In the genomic region with DNA sequence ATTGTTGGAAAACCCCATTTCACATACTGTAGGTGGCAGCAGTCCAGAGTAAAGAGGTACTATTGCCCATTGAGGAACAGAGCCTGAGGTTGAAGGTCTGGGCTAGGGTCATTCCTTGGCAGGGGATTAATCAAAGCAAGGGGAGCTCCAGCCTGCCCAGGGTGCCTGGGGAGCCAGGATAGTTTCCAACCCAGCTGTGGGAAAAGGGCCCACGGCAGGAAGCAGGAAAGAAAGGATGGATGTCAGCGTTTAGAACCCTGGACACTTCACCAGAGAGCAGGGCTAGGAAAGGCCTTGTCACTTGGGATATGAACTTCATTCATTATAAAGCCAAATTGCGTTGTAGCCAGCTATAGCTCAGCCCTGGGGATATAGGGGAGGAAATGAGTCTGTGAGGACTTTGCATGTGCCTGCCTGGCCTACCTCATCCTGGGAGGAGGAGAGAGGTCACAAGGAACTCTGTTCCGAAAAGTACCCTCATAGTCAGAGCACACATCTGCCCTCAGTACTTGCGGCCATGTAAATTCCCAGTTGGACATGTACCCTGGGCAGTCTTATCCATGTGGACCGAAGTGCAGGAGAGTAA, we compare ENCODE assay signal across 25 cellular contexts.
"Had no signal": no experiment of that assay in that cellular context is flagged by ENCODE, and none has a peak within 500 bp of the region (broad histone marks: within the 10 kb centered on the region; RNA-seq: fewer than 3 reads in every experiment).

No MANE protein-coding gene starts in this region.

- H3K9me3 ChIP-seq: adrenal gland, body of pancreas, esophagus squamous epithelium, pancreas, prostate gland, thoracic aorta, uterus had no signal

- H3K27me3 ChIP-seq: adrenal gland, body of pancreas, esophagus squamous epithelium, pancreas, uterus had no signal

- H3K36me3 Mint-ChIP-seq: activated naive CD8-positive, alpha-beta T cell treated with anti-CD3 and anti-CD28 coated beads for 36 hours; naive B cell had no signal

- H3K36me3 ChIP-seq: adrenal gland, esophagus squamous epithelium, pancreas, prostate gland, thoracic aorta, uterus had no signal

- DNase-seq: activated CD4-positive, alpha-beta T cell treated with anti-CD3 and anti-CD28 coated beads for 36 hours; activated CD4-positive, CD25-positive, alpha-beta regulatory T cell; activated CD8-positive, alpha-beta memory T cell treated with anti-CD3 and anti-CD28 coated beads, Interleukin-2, amount 50 U/mL, for 4 hours; activated effector memory CD4-positive, alpha-beta T cell treated with anti-CD3 and anti-CD28 coated beads, Interleukin-2, amount 50 U/mL, for 16 hours; activated naive CD4-positive, alpha-beta T cell treated with anti-CD3 and anti-CD28 coated beads for 36 hours; activated naive CD8-positive, alpha-beta T cell treated with anti-CD3 and anti-CD28 coated beads for 36 hours; activated T-cell treated with anti-CD3 and anti-CD28 coated beads, Interleukin-2, amount 50 U/mL, for 1 hour; aorta; body of pancreas; cerebellar nuclear complex; esophagus squamous epithelium; foreskin melanocyte; naive B cell; pancreas; stimulated activated CD4-positive, alpha-beta T cell treated with anti-CD3 and anti-CD28 coated beads, Interleukin-4, amount 100 ng/mL, for 1 hour; stimulated activated naive CD8-positive, alpha-beta T cell treated with anti-CD3 and anti-CD28 coated beads, Interleukin-15, Interleukin-2, amounts not matched to agents 100 U/mL and 50 U/mL, for 24 hours; T-helper 1 cell; trophoblast cell; uterus had no signal

- H3K27ac Mint-ChIP-seq: activated CD4-positive, alpha-beta T cell treated with anti-CD3 and anti-CD28 coated beads for 36 hours; activated naive CD4-positive, alpha-beta T cell treated with anti-CD3 and anti-CD28 coated beads for 36 hours; activated naive CD8-positive, alpha-beta T cell treated with anti-CD3 and anti-CD28 coated beads for 36 hours; activated T-helper 1 cell treated with anti-CD3 and anti-CD28 coated beads, Interleukin-12 subunit alpha, Interleukin-12 subunit beta, Interleukin-2, Interleukin-4 antibody, amounts not matched to agents 30 ng/mL and 10 ng/mL and 1 ng/mL, durations not matched to agents 14 hours and 24 hours and 36 hours; naive B cell; T-helper 2 cell treated with Interferon-gamma antibody and Interleukin-4, amounts not matched to agents 5 μg/mL and 100 μg/mL, for 36 hours had no signal

- H3K9me3 Mint-ChIP-seq: activated naive CD4-positive, alpha-beta T cell treated with anti-CD3 and anti-CD28 coated beads for 36 hours; activated naive CD8-positive, alpha-beta T cell treated with anti-CD3 and anti-CD28 coated beads for 36 hours; activated T-helper 1 cell treated with anti-CD3 and anti-CD28 coated beads, Interleukin-12 subunit alpha, Interleukin-12 subunit beta, Interleukin-2, Interleukin-4 antibody, amounts not matched to agents 30 ng/mL and 10 ng/mL and 1 ng/mL, durations not matched to agents 14 hours and 24 hours and 36 hours; T-helper 2 cell treated with Interferon-gamma antibody and Interleukin-4, amounts not matched to agents 5 μg/mL and 100 μg/mL, for 36 hours had no signal

- H3K4me3 Mint-ChIP-seq: activated CD4-positive, alpha-beta T cell treated with anti-CD3 and anti-CD28 coated beads for 36 hours; activated naive CD4-positive, alpha-beta T cell treated with anti-CD3 and anti-CD28 coated beads for 36 hours; activated naive CD8-positive, alpha-beta T cell treated with anti-CD3 and anti-CD28 coated beads for 36 hours; activated T-helper 1 cell treated with anti-CD3 and anti-CD28 coated beads, Interleukin-12 subunit alpha, Interleukin-12 subunit beta, Interleukin-2, Interleukin-4 antibody, amounts not matched to agents 30 ng/mL and 10 ng/mL and 1 ng/mL, durations not matched to agents 14 hours and 24 hours and 36 hours; naive B cell; T-helper 2 cell treated with Interferon-gamma antibody and Interleukin-4, amounts not matched to agents 5 μg/mL and 100 μg/mL, for 36 hours had no signal

- H3K4me1 ChIP-seq: adrenal gland, body of pancreas, esophagus squamous epithelium, pancreas, prostate gland, uterus had no signal

- H3K4me1 Mint-ChIP-seq: activated CD4-positive, alpha-beta T cell treated with anti-CD3 and anti-CD28 coated beads for 36 hours; activated naive CD8-positive, alpha-beta T cell treated with anti-CD3 and anti-CD28 coated beads for 36 hours; naive B cell had no signal

- H3K27me3 Mint-ChIP-seq: activated CD4-positive, alpha-beta T cell treated with anti-CD3 and anti-CD28 coated beads for 36 hours; activated naive CD8-positive, alpha-beta T cell treated with anti-CD3 and anti-CD28 coated beads for 36 hours had no signal

- H3K27ac ChIP-seq: adrenal gland, body of pancreas, coronary artery, esophagus squamous epithelium, pancreas, prostate gland, thoracic aorta, uterus had no signal

- H3K4me3 ChIP-seq: adrenal gland, body of pancreas, coronary artery, esophagus squamous epithelium, pancreas, prostate gland, thoracic aorta, uterus had no signal

- ATAC-seq: activated CD4-positive, alpha-beta T cell treated with anti-CD3 and anti-CD28 coated beads for 36 hours; body of pancreas; stimulated activated naive CD8-positive, alpha-beta T cell treated with anti-CD3 and anti-CD28 coated beads, Interleukin-15, Interleukin-2, amounts not matched to agents 100 U/mL and 50 U/mL, for 24 hours had no signal
